10 cellular contexts compared by ENCODE assay signal in the genomic region with DNA sequence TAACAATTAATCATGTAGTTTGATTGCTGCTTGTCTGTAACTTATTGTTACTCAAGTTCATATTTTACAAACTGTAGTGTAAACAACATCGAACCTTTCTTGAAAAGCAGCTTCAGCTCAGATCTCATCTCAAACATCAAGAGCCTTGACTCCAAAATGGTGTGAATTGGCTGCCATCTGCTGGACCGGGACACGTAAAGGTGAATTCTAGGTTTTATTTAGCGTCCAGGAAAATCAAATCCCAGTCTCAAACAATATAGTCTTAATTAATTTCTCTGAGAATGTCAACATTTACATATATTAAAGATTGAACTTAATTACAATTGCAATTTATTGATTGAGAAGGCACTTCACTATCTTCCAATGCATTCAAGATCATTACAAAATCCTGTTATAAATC.
DNase-seq lines count a peak whose midpoint lies in the region; ATAC-seq and TF ChIP-seq lines count a peak whose summit lies in the region.
"Had no signal": no experiment of that assay in that cellular context is flagged by ENCODE, and none has a peak within 500 bp of the region (broad histone marks: within the 10 kb centered on the region; RNA-seq: fewer than 3 reads in every experiment).

No MANE protein-coding gene starts in this region.

- H3K4me3 Mint-ChIP-seq in stimulated activated naive CD8-positive, alpha-beta T cell treated with anti-CD3 and anti-CD28 coated beads, Interleukin-15, amount 100 ng/mL, for 72 hours, result no peak overlapping the region
- H3K4me3 Mint-ChIP-seq: activated T-cell treated with anti-CD3 and anti-CD28 coated beads, Interleukin-2, amount 50 U/mL, for 4 hours had no signal

- H3K4me3 ChIP-seq in LNCaP clone FGC (ENCODE audit: low read depth, low read length), result no peak overlapping the region
- H3K4me3 ChIP-seq: left ventricle myocardium inferior had no signal

- POLR2A ChIA-PET in RWPE1 (lab: Yijun Ruan, JAX; ENCODE audit: low non-redundant PET), result no interaction called here

- no peaks in the 10 kb centered on the region for H3K4me1 Mint-ChIP-seq in stimulated activated naive CD8-positive, alpha-beta T cell treated with anti-CD3 and anti-CD28 coated beads, Interleukin-15, amount 100 ng/mL, for 72 hours

- H3K27ac Mint-ChIP-seq in stimulated activated naive CD8-positive, alpha-beta T cell treated with anti-CD3 and anti-CD28 coated beads, Interleukin-15, amount 100 ng/mL, for 72 hours, result no peak overlapping the region

- no peak overlapping the region for H3K27ac ChIP-seq in C4-2B
- no peak overlapping the region for H3K27ac ChIP-seq in RWPE1
- H3K27ac ChIP-seq: left ventricle myocardium inferior had no signal

- H3K9me3 Mint-ChIP-seq in stimulated activated naive CD8-positive, alpha-beta T cell treated with anti-CD3 and anti-CD28 coated beads, Interleukin-15, amount 100 ng/mL, for 72 hours, result no peaks in the 10 kb centered on the region
- H3K9me3 Mint-ChIP-seq: activated T-cell treated with anti-CD3 and anti-CD28 coated beads, Interleukin-2, amount 50 U/mL, for 4 hours had no signal

- CTCF ChIA-PET in RWPE1 (lab: Yijun Ruan, JAX), result interaction anchor here (0.6 kb wide), 1 partner anchor 899 kb away, joined by 3 read pairs; no protein-coding TSS in a partner anchor

- ATAC-seq in GM18870 (IDR thresholded peaks at IDR 0.05; ENCODE audit: unreplicated experiment), result no peak
- ATAC-seq in stimulated activated naive CD8-positive, alpha-beta T cell treated with anti-CD3 and anti-CD28 coated beads, Interleukin-15, amount 100 ng/mL, for 72 hours, result no peak
- ATAC-seq: activated T-cell treated with anti-CD3 and anti-CD28 coated beads, Interleukin-2, amount 50 U/mL, for 4 hours had no signal

- H3K27me3 Mint-ChIP-seq in stimulated activated naive CD8-positive, alpha-beta T cell treated with anti-CD3 and anti-CD28 coated beads, Interleukin-15, amount 100 ng/mL, for 72 hours, result peaks cover 25% of the 10 kb centered on the region

- TF ChIP-seq CTCF in C4-2B (conservative IDR thresholded peaks at IDR 0.05) (peak; percentile 67), LNCaP clone FGC (IDR thresholded peaks at IDR 0.05; ENCODE audit: control insufficient read depth, extremely low read depth, insufficient read depth) (peak; percentile 82), RWPE1 (conservative IDR thresholded peaks at IDR 0.05; ENCODE audit: low read depth) (peak; percentile 57)

- DNase-seq in LNCaP clone FGC (ENCODE audit: low read depth) (peak; percentile 71), RWPE1 (ENCODE audit: low spot score) (peak; percentile 17), iPS DF 19.7 (ENCODE audit: low read depth, low spot score) (peak; percentile 12), NCI-H187 treated with DMSO at 0.1 percent for 48 hours (lab: John Stamatoyannopoulos, UW) (no peak), C1 segment of cervical spinal cord (lab: John Stamatoyannopoulos, UW) (no peak)
- no peak for DNase-seq in stimulated activated naive CD8-positive, alpha-beta T cell treated with anti-CD3 and anti-CD28 coated beads, Interleukin-15, amount 100 ng/mL, for 72 hours
- DNase-seq: activated T-cell treated with anti-CD3 and anti-CD28 coated beads, Interleukin-2, amount 50 U/mL, for 4 hours; left ventricle myocardium inferior had no signal

Comparison
In these comparisons a context has a peak if more than half of its experiments do, and no peak if none do; other contexts are left out.
1. DNase-seq: peak in LNCaP clone FGC (single experiment), RWPE1 (single experiment) and iPS DF 19.7 (single experiment); none in stimulated activated naive CD8-positive, alpha-beta T cell treated with anti-CD3 and anti-CD28 coated beads, Interleukin-15, amount 100 ng/mL, for 72 hours (0 of 2), NCI-H187 treated with DMSO at 0.1 percent for 48 hours (single experiment) and C1 segment of cervical spinal cord (0 of 14).
2. Peak in every context shown above with its lines, with median percentiles within 50 percentile points of each other: CTCF ChIP-seq.